ENCODE assay signal across 20 cellular contexts in genomic region chrX:2550288-2551020, GRCh38. TPM values are rescaled to one million over a fixed set of nuclear protein-coding genes. Genes with fewer than 3 reads are reported as not detected.
A peak's percentile ranks its signal among the peaks of the same experiment; 100 is the strongest.
DNase-seq lines count a peak whose midpoint lies in the region; ATAC-seq and TF ChIP-seq lines count a peak whose summit lies in the region.
"Had no signal": no experiment of that assay in that cellular context is flagged by ENCODE, and none has a peak within 500 bp of the region (broad histone marks: within the 10 kb centered on the region; RNA-seq: fewer than 3 reads in every experiment).

No MANE protein-coding gene starts in this region.

- no peak overlapping the region for H3K27ac Mint-ChIP-seq in HFFc6
- H3K27ac Mint-ChIP-seq: T-helper 2 cell treated with Interferon-gamma antibody and Interleukin-4, amounts not matched to agents 5 μg/mL and 100 μg/mL, for 36 hours had no signal

- H3K27ac ChIP-seq in 22Rv1 (peak overlapping the region; percentile 34; the same call in 1 of the 2 replicates), iPS-20b (ENCODE audit: low read length) (no peak overlapping the region), uterus (no peak overlapping the region)
- H3K27ac ChIP-seq: brain microvascular endothelial cell, dorsolateral prefrontal cortex, suprapubic skin had no signal

- H3K36me3 Mint-ChIP-seq in HFFc6 (ENCODE audit: low read depth): no peaks in the 10 kb centered on the region

- intact Hi-C loops in uterus (cut with DNase I; ENCODE audit: low total_unique reads): no loop called here

- peak overlapping the region; percentile 70; the same call in 1 of the 2 replicates for H3K9ac ChIP-seq in iPS-20b (ENCODE audit: low read depth, low read length)

- H3K9me3 ChIP-seq in iPS-20b (ENCODE audit: insufficient read depth, low read depth, low read length) (peaks cover 12% of the 10 kb centered on the region; the same call in 1 of the 2 replicates), uterus (no peaks in the 10 kb centered on the region), BE2C (no peaks in the 10 kb centered on the region)
- H3K9me3 ChIP-seq: suprapubic skin had no signal

- 0 out of 2 replicates have a peak, but pooled peaks cover 5% of the 10 kb centered on the region for H3K9me3 Mint-ChIP-seq in HFFc6
- H3K9me3 Mint-ChIP-seq: T-helper 2 cell treated with Interferon-gamma antibody and Interleukin-4, amounts not matched to agents 5 μg/mL and 100 μg/mL, for 36 hours had no signal

- no peak for ATAC-seq in HG03097 (IDR thresholded peaks at IDR 0.05; ENCODE audit: low FRiP score, unreplicated experiment)
- ATAC-seq: left cardiac atrium had no signal

- DNase-seq in HFFc6 (peak; percentile 3), NCI-H69 (lab: John Stamatoyannopoulos, UW) (peak; percentile 91), uterus (no peak), BE2C (no peak), NCI-H2227 treated with DMSO at 0.1 percent for 48 hours (lab: John Stamatoyannopoulos, UW) (no peak)
- DNase-seq: activated CD4-positive, CD25-positive, alpha-beta regulatory T cell treated with anti-CD3 and anti-CD28 coated beads, Interleukin-2, amount 50 U/mL, for 72 hours; activated naive CD4-positive, alpha-beta T cell treated with Interleukin-2 at 50 U/mL for 16 hours; brain microvascular endothelial cell; dorsolateral prefrontal cortex; hypothalamus; left cardiac atrium; naive B cell; NK-92 treated with Interleukin-12 subunit alpha and Interleukin-12 subunit beta, amount 100 ng/mL, for 24 hours; Right ventricle myocardium superior; stimulated activated CD4-positive, alpha-beta T cell treated with anti-CD3 and anti-CD28 coated beads, Interleukin-2, amount 100 ng/mL, for 24 hours had no signal

- H3K4me3 Mint-ChIP-seq in HFFc6: no peak overlapping the region
- H3K4me3 Mint-ChIP-seq: naive B cell; T-helper 2 cell treated with Interferon-gamma antibody and Interleukin-4, amounts not matched to agents 5 μg/mL and 100 μg/mL, for 36 hours had no signal

- H3K4me1 ChIP-seq in iPS-20b (ENCODE audit: insufficient read depth, low read length): peaks cover 26% of the 10 kb centered on the region; the same call in 1 of the 2 replicates
- no peaks in the 10 kb centered on the region for H3K4me1 ChIP-seq in uterus
- no peaks in the 10 kb centered on the region for H3K4me1 ChIP-seq in BE2C
- H3K4me1 ChIP-seq: suprapubic skin had no signal

- no peaks in the 10 kb centered on the region for H3K27me3 ChIP-seq in iPS-20b (ENCODE audit: insufficient read depth, low read length)
- no peaks in the 10 kb centered on the region for H3K27me3 ChIP-seq in uterus
- H3K27me3 ChIP-seq in BE2C: no peaks in the 10 kb centered on the region

- no peak for TF ChIP-seq POLR2A in uterus (IDR thresholded peaks at IDR 0.05)

- H3K27me3 Mint-ChIP-seq in HFFc6 (ENCODE audit: insufficient read depth): peaks cover 32% of the 10 kb centered on the region

- TF ChIP-seq CTCF in 22Rv1 (IDR thresholded peaks at IDR 0.05): no peak
- TF ChIP-seq CTCF in HFFc6 (IDR thresholded peaks at IDR 0.05): no peak
- no peak for TF ChIP-seq CTCF in uterus (IDR thresholded peaks at IDR 0.05)
- no peak for TF ChIP-seq CTCF in BE2C (IDR thresholded peaks at IDR 0.05; ENCODE audit: low read depth, low read length)

- H3K4me3 ChIP-seq in iPS-20b (ENCODE audit: low read length): no peak overlapping the region
- no peak overlapping the region for H3K4me3 ChIP-seq in uterus
- H3K4me3 ChIP-seq in BE2C (ENCODE audit: low read depth, low read length): no peak overlapping the region
- H3K4me3 ChIP-seq: dorsolateral prefrontal cortex, suprapubic skin had no signal

- H3K36me3 ChIP-seq in iPS-20b (ENCODE audit: insufficient read depth, low read depth, low read length) (no peaks in the 10 kb centered on the region), uterus (no peaks in the 10 kb centered on the region), BE2C (no peaks in the 10 kb centered on the region)
- H3K36me3 ChIP-seq: brain microvascular endothelial cell, suprapubic skin had no signal

- peaks cover 33% of the 10 kb centered on the region for H3K4me1 Mint-ChIP-seq in HFFc6 (ENCODE audit: low read depth)

RNA-seq across cellular contexts. Expression of gene DHRSX, which starts 49.7 kb away (rescaled TPM):
- total RNA-seq in HFFc6 (2021; fragmentation: NEBNext Ultra II Directional; extraction: Animal tissue kit (Norgen Biotek cat#: 25700)): 10 to 100 TPM; 19.6 to 27.1 (median 22.9) TPM
- 10 to 100 TPM in 2 of 4 donors, 1 to 10 TPM in 2; 4.4 to 23.8 (median 11.3) TPM for total RNA-seq in uterus
- 17.0 TPM for polyA plus RNA-seq in BE2C (2012; ENCODE audit: insufficient read depth, insufficient read length, low read depth)

RNA-seq across cellular contexts. Expression of gene ZBED1, which starts 49.7 kb away (rescaled TPM):
- total RNA-seq in HFFc6 (2021; fragmentation: NEBNext Ultra II Directional; extraction: Animal tissue kit (Norgen Biotek cat#: 25700)): 10 to 100 TPM; 24.7 to 29.6 (median 25.6) TPM
- 10 to 100 TPM; 15.6 to 39.2 (median 22.1) TPM for total RNA-seq in uterus
- 10.7 TPM for polyA plus RNA-seq in BE2C (2012; ENCODE audit: insufficient read depth, insufficient read length, low read depth)

Comparison
In these comparisons a context has a peak if more than half of its experiments do, and no peak if none do; other contexts are left out.
1. DNase-seq: peak in HFFc6 (single experiment) and NCI-H69 (single experiment); none in uterus (0 of 2), BE2C (single experiment) and NCI-H2227 treated with DMSO at 0.1 percent for 48 hours (single experiment).